ENCODE assay signal across 8 cellular contexts in the genomic region with DNA sequence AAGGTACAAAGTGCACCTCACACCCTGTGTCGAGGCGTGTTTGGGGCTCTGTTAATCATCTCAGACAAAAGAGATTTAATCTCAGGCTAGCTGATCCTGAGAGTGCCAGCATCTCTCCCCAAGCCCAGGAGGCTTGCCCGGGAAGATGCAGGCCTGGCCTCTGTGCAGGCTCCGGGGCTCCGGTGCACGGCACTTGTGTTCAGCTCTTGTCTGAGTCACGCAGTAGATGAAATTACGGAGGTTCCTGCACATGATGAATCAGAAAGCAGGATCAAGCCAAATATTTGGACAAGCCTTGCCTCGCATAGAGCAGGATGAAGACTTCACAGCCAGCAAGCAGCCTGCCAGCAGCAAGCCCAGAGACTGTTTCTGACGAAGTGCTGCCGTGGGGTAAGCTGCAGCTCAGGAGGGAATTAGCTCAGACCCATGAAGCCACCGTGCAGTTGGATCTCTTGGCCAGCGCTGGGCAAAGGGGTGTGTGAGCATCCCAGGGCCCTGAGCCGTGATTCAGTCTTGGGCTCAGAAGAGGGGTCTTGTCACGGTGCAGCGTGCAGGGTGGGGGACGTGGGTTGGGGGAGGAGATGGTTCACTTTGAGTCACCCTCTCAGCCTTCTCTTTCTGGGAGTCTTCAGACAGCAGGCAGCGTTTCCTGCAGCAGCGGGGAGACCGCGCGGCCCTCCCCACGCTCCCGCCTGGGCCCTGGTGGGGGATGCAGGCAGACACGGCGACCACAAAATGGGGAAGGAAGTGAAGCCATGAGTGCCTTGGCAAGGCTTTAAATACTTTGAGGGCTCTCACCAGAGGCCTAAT.
DNase-seq lines count a peak whose midpoint lies in the region; ATAC-seq and TF ChIP-seq lines count a peak whose summit lies in the region.

No MANE protein-coding gene starts in this region.

- H3K27ac Mint-ChIP-seq in activated naive CD4-positive, alpha-beta T cell treated with anti-CD3 and anti-CD28 coated beads for 36 hours = no peak overlapping the region
- peak overlapping the region; percentile 65 to 92 (median 87) for H3K27ac Mint-ChIP-seq in nephron

- peak; percentile 56 for DNase-seq in activated naive CD4-positive, alpha-beta T cell treated with anti-CD3 and anti-CD28 coated beads for 36 hours
- no peak for DNase-seq in activated naive CD4-positive, alpha-beta T cell treated with anti-CD3 and anti-CD28 coated beads, Interleukin-2, amount 50 U/mL, for 16 hours
- DNase-seq in UCSD-AML1 (lab: John Stamatoyannopoulos, UW; ENCODE audit: unreplicated experiment) (peak; percentile 86), NCI-H128 (lab: John Stamatoyannopoulos, UW; ENCODE audit: unreplicated experiment) (no peak), NCI-H748 (lab: John Stamatoyannopoulos, UW; ENCODE audit: unreplicated experiment) (no peak)

- H3K9me3 Mint-ChIP-seq in activated naive CD4-positive, alpha-beta T cell treated with anti-CD3 and anti-CD28 coated beads for 36 hours = no peaks in the 10 kb centered on the region
- H3K9me3 Mint-ChIP-seq in nephron = no peaks in the 10 kb centered on the region

- ATAC-seq in HG03460 (IDR thresholded peaks at IDR 0.05; ENCODE audit: unreplicated experiment) (peak; percentile 81), esophagus mucosa (peak; percentile 94)

- CTCF ChIA-PET in activated naive CD4-positive, alpha-beta T cell treated with anti-CD3 and anti-CD28 coated beads for 36 hours (lab: Charles Lee) = interaction anchor here (0.6 kb wide), 1 partner anchor 20 kb away, joined by 3 read pairs; no protein-coding TSS in a partner anchor

- no peak for TF ChIP-seq CTCF in nephron (IDR thresholded peaks at IDR 0.05; ENCODE audit: unreplicated experiment in 3 of 3)

- no peak overlapping the region for H3K4me3 Mint-ChIP-seq in activated naive CD4-positive, alpha-beta T cell treated with anti-CD3 and anti-CD28 coated beads for 36 hours
- H3K4me3 Mint-ChIP-seq in nephron = no peak overlapping the region

- no peaks in the 10 kb centered on the region for H3K27me3 Mint-ChIP-seq in activated naive CD4-positive, alpha-beta T cell treated with anti-CD3 and anti-CD28 coated beads for 36 hours (ENCODE audit: low read depth)
- peaks cover 10% of the 10 kb centered on the region for H3K27me3 Mint-ChIP-seq in nephron (ENCODE audit: low read depth)

- H3K4me1 Mint-ChIP-seq in activated naive CD4-positive, alpha-beta T cell treated with anti-CD3 and anti-CD28 coated beads for 36 hours (ENCODE audit: low read depth) = peaks cover 25% of the 10 kb centered on the region
- H3K4me1 Mint-ChIP-seq in nephron = peaks cover 57% of the 10 kb centered on the region

- no peaks in the 10 kb centered on the region for H3K36me3 Mint-ChIP-seq in activated naive CD4-positive, alpha-beta T cell treated with anti-CD3 and anti-CD28 coated beads for 36 hours (ENCODE audit: low read depth)
- H3K36me3 Mint-ChIP-seq in nephron (ENCODE audit: low read depth) = no peaks in the 10 kb centered on the region

- intact Hi-C loops in activated naive CD4-positive, alpha-beta T cell treated with anti-CD3 and anti-CD28 coated beads for 36 hours (cut with micrococcal nuclease) = no loop called here

Comparison
In these comparisons a context has a peak if more than half of its experiments do, and no peak if none do; other contexts are left out.
1. DNase-seq: peak in activated naive CD4-positive, alpha-beta T cell treated with anti-CD3 and anti-CD28 coated beads for 36 hours (single experiment) and UCSD-AML1 (single experiment); none in activated naive CD4-positive, alpha-beta T cell treated with anti-CD3 and anti-CD28 coated beads, Interleukin-2, amount 50 U/mL, for 16 hours (single experiment), NCI-H128 (single experiment) and NCI-H748 (single experiment).